8 cellular contexts compared by ENCODE assay signal in the genomic region with DNA sequence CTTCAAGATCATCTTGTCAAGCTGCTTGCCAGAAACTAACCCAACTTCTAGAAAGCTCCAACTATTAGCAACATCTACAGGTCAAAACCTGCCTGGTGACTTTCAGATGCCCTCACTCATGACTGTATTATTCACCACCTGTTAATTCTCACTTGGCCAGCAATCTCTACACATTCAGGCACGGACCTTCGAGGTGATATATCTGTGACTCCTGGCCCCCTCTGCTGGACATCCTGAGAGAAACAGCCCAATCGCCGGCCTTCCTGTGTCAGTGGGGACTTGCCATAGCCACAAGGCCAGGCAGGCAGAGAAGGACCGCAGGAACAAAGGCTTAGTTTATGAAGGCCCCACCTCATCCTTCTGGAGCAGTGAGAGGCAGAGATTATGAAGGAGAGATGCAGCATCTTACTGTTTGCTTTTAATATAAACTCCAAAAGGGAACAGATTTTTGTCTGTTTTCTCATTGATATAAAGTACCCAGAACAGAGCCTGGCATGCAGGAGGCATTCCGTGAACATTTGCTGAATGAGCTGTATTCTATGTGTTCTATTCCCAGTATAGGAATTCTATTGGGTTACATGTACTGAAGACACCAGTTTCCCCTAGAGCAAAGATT. TPM values are rescaled to one million over a fixed set of nuclear protein-coding genes. Genes with fewer than 3 reads are reported as not detected.
DNase-seq lines count a peak whose midpoint lies in the region; ATAC-seq and TF ChIP-seq lines count a peak whose summit lies in the region.

No MANE protein-coding gene starts in this region.

- peaks cover 9 to 15% of the 10 kb centered on the region in 2 donors for H3K36me3 Mint-ChIP-seq in naive B cell

- H3K4me3 Mint-ChIP-seq in naive B cell: no peak overlapping the region

- TF ChIP-seq CTCF in GM10266 (IDR thresholded peaks at IDR 0.05; ENCODE audit: control insufficient read depth, insufficient read depth, low read depth, missing control alignments): peak; percentile 70
- peak; percentile 75 to 84 for TF ChIP-seq CTCF in fibroblast of lung (conservative IDR thresholded peaks at IDR 0.05 in 1 of 2, IDR thresholded peaks at IDR 0.05 in 1 of 2; ENCODE audit: low read depth in 1 of 2, low read length in 2 of 2)
- peak; percentile 63 for TF ChIP-seq CTCF in upper lobe of right lung (IDR thresholded peaks at IDR 0.05)

- no peaks in the 10 kb centered on the region for H3K9me3 ChIP-seq in fibroblast of lung (ENCODE audit: control insufficient read depth, insufficient read depth, low read depth, low read length)
- no peaks in the 10 kb centered on the region for H3K9me3 ChIP-seq in upper lobe of right lung

- no peaks in the 10 kb centered on the region for H3K9me3 Mint-ChIP-seq in naive B cell

- intact Hi-C loops in upper lobe of right lung (cut with DNase I): no loop called here

- H4K20me1 ChIP-seq in fibroblast of lung (ENCODE audit: control insufficient read depth, extremely low read depth, insufficient read depth, low read length): no peaks in the 10 kb centered on the region

- peak; percentile 69 for DNase-seq in GM10266 (ENCODE audit: extremely low spot score)
- DNase-seq in NCI-H82 treated with DMSO at 0.1 percent for 48 hours (lab: John Stamatoyannopoulos, UW; ENCODE audit: unreplicated experiment): peak; percentile 31
- DNase-seq in activated T-cell treated with anti-CD3 and anti-CD28 coated beads for 4 hours: peak; percentile 36
- peak; percentile 68 to 69 for DNase-seq in fibroblast of lung (ENCODE audit: low read depth in 2 of 2)
- DNase-seq in naive B cell: peak; percentile 34
- DNase-seq in upper lobe of right lung: peak; percentile 73

- H3K27me3 Mint-ChIP-seq in naive B cell: no peaks in the 10 kb centered on the region

- no peak overlapping the region for H2AFZ ChIP-seq in fibroblast of lung (ENCODE audit: low read length)

- H3K4me3 ChIP-seq in fibroblast of lung (replicated peaks in 1 of 4; ENCODE audit: control extremely low read depth in 1 of 4, insufficient read depth in 1 of 4, low read depth in 3 of 4, low read length in 4 of 4) (no peak overlapping the region), upper lobe of right lung (no peak overlapping the region)

- H3K27ac ChIP-seq in fibroblast of lung (ENCODE audit: insufficient read depth, low read length): no peak overlapping the region
- H3K27ac ChIP-seq in upper lobe of right lung: no peak overlapping the region

- H3K36me3 ChIP-seq in fibroblast of lung (ENCODE audit: control insufficient read depth, insufficient read depth, low read length) (peaks cover 9% of the 10 kb centered on the region), upper lobe of right lung (peaks cover 60% of the 10 kb centered on the region)

- H3K27me3 ChIP-seq in fibroblast of lung (ENCODE audit: control insufficient read depth, insufficient read depth, low read length): no peaks in the 10 kb centered on the region
- no peaks in the 10 kb centered on the region for H3K27me3 ChIP-seq in upper lobe of right lung

- H3K4me2 ChIP-seq in fibroblast of lung (ENCODE audit: extremely low read depth, insufficient read depth, low read length): no peak overlapping the region

- H3K27ac Mint-ChIP-seq in naive B cell: peak overlapping the region in 1 of 6 donors; percentile 74

- H3K79me2 ChIP-seq in fibroblast of lung (ENCODE audit: control insufficient read depth, insufficient read depth, low read length): no peaks in the 10 kb centered on the region

- H3K4me1 ChIP-seq in fibroblast of lung (ENCODE audit: control insufficient read depth, extremely low read depth, insufficient read depth, low read length) (no peaks in the 10 kb centered on the region), upper lobe of right lung (no peaks in the 10 kb centered on the region)

- H3K4me1 Mint-ChIP-seq in naive B cell: peaks cover 11 to 13% (median 11%) of the 10 kb centered on the region in 3 donors

- ATAC-seq in HG03439 (IDR thresholded peaks at IDR 0.05; ENCODE audit: unreplicated experiment) (peak; percentile 57), naive B cell (ENCODE audit: low read depth in 2 of 2) (peak; percentile 40 to 46), upper lobe of right lung (peak; percentile 86), GM21723 (IDR thresholded peaks at IDR 0.05; ENCODE audit: unreplicated experiment) (no peak)

- H3K9ac ChIP-seq in fibroblast of lung (ENCODE audit: insufficient read depth, low read length): no peak overlapping the region

RNA-seq across cellular contexts. Expression of gene OCA2, which starts 24.4 kb away (rescaled TPM):
- not detected in 2 replicates for total RNA-seq in fibroblast of lung
- polyA plus RNA-seq in fibroblast of lung: not detected in 2 replicates
- polyA plus RNA-seq in fibroblast of lung (2012): not detected in 2 replicates
- not detected in 2 replicates for polyA minus RNA-seq in fibroblast of lung (ENCODE audit: low replicate concordance)
- under 1 TPM in 2 of 6 donors, not detected in 4; 0.09 to 0.23 TPM for polyA plus RNA-seq in naive B cell (ENCODE audit: low read depth in 6 of 6)
- 0.55 TPM for total RNA-seq in upper lobe of right lung
